In the genomic region with DNA sequence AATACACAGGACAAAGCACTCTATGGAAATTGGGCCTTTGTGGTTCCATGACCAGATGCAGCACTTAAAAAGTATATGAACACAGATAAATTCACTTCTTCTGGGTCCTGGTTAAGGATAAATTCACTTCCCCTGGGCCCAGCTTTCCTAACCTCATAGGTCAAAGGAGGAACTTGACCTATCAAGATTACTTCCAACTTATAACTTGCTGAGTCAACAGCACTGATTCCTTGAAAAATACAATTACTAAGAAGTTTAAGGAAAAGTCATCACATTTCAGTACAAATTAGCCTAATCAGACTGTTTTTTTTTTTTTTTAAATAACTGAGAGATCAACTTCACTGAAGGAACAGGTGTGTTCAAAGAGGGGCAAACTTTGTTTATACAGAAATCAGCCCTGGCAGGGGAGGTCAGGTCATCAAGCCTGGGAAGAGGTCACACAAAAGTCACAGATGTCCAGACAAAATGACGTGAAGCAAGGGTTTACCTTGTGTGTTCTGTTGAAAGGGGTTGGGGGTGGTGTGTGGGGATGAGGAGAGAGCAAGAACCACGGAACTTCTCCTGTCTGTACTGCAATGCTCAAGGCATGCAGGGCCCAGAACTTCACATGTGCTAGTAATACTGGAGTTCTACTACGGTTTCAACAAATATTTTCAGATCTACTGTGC, we compare ENCODE assay signal across 22 cellular contexts.
"Had no signal": no experiment of that assay in that cellular context is flagged by ENCODE, and none has a peak within 500 bp of the region (broad histone marks: within the 10 kb centered on the region; RNA-seq: fewer than 3 reads in every experiment).

No MANE protein-coding gene starts in this region.

- H3K4me1 Mint-ChIP-seq: activated B cell treated with CpG ODN at 0.5 μM for 24 hours; activated naive CD4-positive, alpha-beta T cell treated with anti-CD3 and anti-CD28 coated beads, Interleukin-2, amount 10 ng/mL, durations not matched to agents 7 days and 5 days; activated naive CD8-positive, alpha-beta T cell treated with anti-CD3 and anti-CD28 coated beads, Interleukin-2, amount 50 U/mL, for 24 hours; neural progenitor cell; stimulated activated memory B cell treated with anti-CD40 and anti-IgM and Interleukin-4, amounts not matched to agents 10 μg/mL and 1 μg/mL and 100 μg/mL, for 72 hours had no signal

- H3K27ac Mint-ChIP-seq: activated B cell treated with CpG ODN at 0.5 μM for 24 hours; activated naive CD4-positive, alpha-beta T cell treated with anti-CD3 and anti-CD28 coated beads, Interleukin-2, amount 10 ng/mL, durations not matched to agents 7 days and 5 days; activated naive CD8-positive, alpha-beta T cell treated with anti-CD3 and anti-CD28 coated beads, Interleukin-2, amount 50 U/mL, for 24 hours; neural progenitor cell; stimulated activated memory B cell treated with anti-CD40 and anti-IgM and Interleukin-4, amounts not matched to agents 10 μg/mL and 1 μg/mL and 100 μg/mL, for 72 hours had no signal

- H3K36me3 ChIP-seq: ovary had no signal

- H3K27me3 Mint-ChIP-seq: activated B cell treated with CpG ODN at 0.5 μM for 24 hours; activated naive CD4-positive, alpha-beta T cell treated with anti-CD3 and anti-CD28 coated beads, Interleukin-2, amount 10 ng/mL, durations not matched to agents 7 days and 5 days; activated naive CD8-positive, alpha-beta T cell treated with anti-CD3 and anti-CD28 coated beads, Interleukin-2, amount 50 U/mL, for 24 hours; stimulated activated memory B cell treated with anti-CD40 and anti-IgM and Interleukin-4, amounts not matched to agents 10 μg/mL and 1 μg/mL and 100 μg/mL, for 72 hours had no signal

- H3K4me3 ChIP-seq: neural progenitor cell, ovary, thoracic aorta, upper lobe of left lung had no signal

- ATAC-seq: activated naive CD8-positive, alpha-beta T cell treated with anti-CD3 and anti-CD28 coated beads, Interleukin-2, amount 50 U/mL, for 24 hours; activated T-cell treated with anti-CD3 and anti-CD28 coated beads, Interleukin-2, amount 50 U/mL, for 4 hours; left colon; sciatic nerve; stimulated activated memory B cell treated with anti-CD40 and anti-IgM and Interleukin-4, amounts not matched to agents 10 μg/mL and 1 μg/mL and 100 μg/mL, for 72 hours had no signal

- DNase-seq: activated B cell treated with CpG ODN at 0.5 μM for 24 hours; activated CD4-positive, alpha-beta T cell treated with anti-CD3 and anti-CD28 coated beads for 48 hours; activated CD8-positive, alpha-beta memory T cell treated with anti-CD3 and anti-CD28 coated beads, Interleukin-2, amount 50 U/mL, for 4 hours; activated effector memory CD4-positive, alpha-beta T cell treated with Interleukin-2 at 50 U/mL for 16 hours; activated naive CD4-positive, alpha-beta T cell treated with anti-CD3 and anti-CD28 coated beads, Interleukin-2, amount 10 ng/mL, durations not matched to agents 7 days and 5 days; activated naive CD8-positive, alpha-beta T cell treated with anti-CD3 and anti-CD28 coated beads, Interleukin-2, amount 50 U/mL, for 24 hours; activated T-cell treated with anti-CD3 and anti-CD28 coated beads, Interleukin-2, amount 50 U/mL, for 4 hours; aorta; cerebellar nuclear complex; effector CD8-positive, alpha-beta T cell; foreskin fibroblast; glutamatergic neuron; hippocampal formation; left colon; ovary; stimulated activated CD4-positive, alpha-beta T cell treated with anti-CD3 and anti-CD28 coated beads, Interleukin-4, amount 100 ng/mL, for 4 hours; upper lobe of left lung had no signal

- FAIRE-seq: islet of Langerhans had no signal

- H3K9me3 Mint-ChIP-seq: activated B cell treated with CpG ODN at 0.5 μM for 24 hours; activated naive CD4-positive, alpha-beta T cell treated with anti-CD3 and anti-CD28 coated beads, Interleukin-2, amount 10 ng/mL, durations not matched to agents 7 days and 5 days; activated naive CD8-positive, alpha-beta T cell treated with anti-CD3 and anti-CD28 coated beads, Interleukin-2, amount 50 U/mL, for 24 hours; activated T-cell treated with anti-CD3 and anti-CD28 coated beads, Interleukin-2, amount 50 U/mL, for 4 hours; stimulated activated memory B cell treated with anti-CD40 and anti-IgM and Interleukin-4, amounts not matched to agents 10 μg/mL and 1 μg/mL and 100 μg/mL, for 72 hours had no signal

- H3K9ac ChIP-seq: neural progenitor cell had no signal

- H2AFZ ChIP-seq: neural progenitor cell had no signal

- H3K4me2 ChIP-seq: neural progenitor cell had no signal

- H3K4me3 Mint-ChIP-seq: activated B cell treated with CpG ODN at 0.5 μM for 24 hours; activated naive CD4-positive, alpha-beta T cell treated with anti-CD3 and anti-CD28 coated beads, Interleukin-2, amount 10 ng/mL, durations not matched to agents 7 days and 5 days; activated naive CD8-positive, alpha-beta T cell treated with anti-CD3 and anti-CD28 coated beads, Interleukin-2, amount 50 U/mL, for 24 hours; activated T-cell treated with anti-CD3 and anti-CD28 coated beads, Interleukin-2, amount 50 U/mL, for 4 hours; neural progenitor cell; stimulated activated memory B cell treated with anti-CD40 and anti-IgM and Interleukin-4, amounts not matched to agents 10 μg/mL and 1 μg/mL and 100 μg/mL, for 72 hours had no signal

- H3K9me3 ChIP-seq: ovary, thoracic aorta, upper lobe of left lung had no signal

- H3K27me3 ChIP-seq: neural progenitor cell, ovary, upper lobe of left lung had no signal

- H3K4me1 ChIP-seq: neural progenitor cell, upper lobe of left lung had no signal

- H3K27ac ChIP-seq: neural progenitor cell, ovary, thoracic aorta, upper lobe of left lung had no signal
